Comparison of ENCODE assay signal across 15 cellular contexts in the genomic region with DNA sequence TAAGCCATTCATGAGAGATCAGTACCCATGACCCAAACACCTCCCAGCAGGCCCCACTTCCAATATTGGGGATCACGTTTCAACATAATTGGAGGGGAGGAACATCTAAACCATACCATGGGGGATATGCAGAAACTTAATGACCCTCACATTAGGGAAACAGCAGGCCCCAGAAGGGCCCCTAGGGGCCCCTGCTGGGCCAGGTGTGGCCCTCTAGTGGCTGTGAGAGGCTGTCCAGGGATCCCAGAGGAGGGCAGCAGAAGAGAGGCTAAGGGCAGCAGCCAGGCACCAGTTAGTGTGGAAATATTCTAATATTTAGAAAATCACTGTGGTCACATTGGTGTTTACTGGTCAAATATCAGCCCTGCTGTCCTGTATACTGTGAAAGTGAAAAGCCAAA. TPM values are rescaled to one million over a fixed set of nuclear protein-coding genes. Genes with fewer than 3 reads are reported as not detected.
DNase-seq lines count a peak whose midpoint lies in the region; TF ChIP-seq lines count a peak whose summit lies in the region.
"Had no signal": no experiment of that assay in that cellular context is flagged by ENCODE, and none has a peak within 500 bp of the region (broad histone marks: within the 10 kb centered on the region; RNA-seq: fewer than 3 reads in every experiment).

No MANE protein-coding gene starts in this region.

- H3K36me3 Mint-ChIP-seq in endothelial cell (ENCODE audit: low read depth, unreplicated experiment): peaks cover 5% of the 10 kb centered on the region
- H3K36me3 Mint-ChIP-seq in nephron progenitor cell (ENCODE audit: low read depth): no peaks in the 10 kb centered on the region

- H3K27me3 Mint-ChIP-seq in endothelial cell (ENCODE audit: unreplicated experiment) (no peaks in the 10 kb centered on the region), nephron progenitor cell (ENCODE audit: low read depth, poor library complexity) (peaks cover 4% of the 10 kb centered on the region)
- H3K27me3 Mint-ChIP-seq: activated CD4-positive, alpha-beta T cell treated with anti-CD3 and anti-CD28 coated beads for 36 hours had no signal

- H3K27ac Mint-ChIP-seq in endothelial cell (ENCODE audit: unreplicated experiment) (no peak overlapping the region), nephron progenitor cell (no peak overlapping the region)
- H3K27ac Mint-ChIP-seq: activated CD4-positive, alpha-beta T cell treated with anti-CD3 and anti-CD28 coated beads for 36 hours had no signal

- no peaks in the 10 kb centered on the region for H3K36me3 ChIP-seq in OCI-LY1 (ENCODE audit: insufficient read depth, low read length)

- H4K20me1 ChIP-seq in OCI-LY1 (ENCODE audit: insufficient read depth, low read length): no peaks in the 10 kb centered on the region

- H3K4me3 Mint-ChIP-seq in endothelial cell (ENCODE audit: unreplicated experiment) (no peak overlapping the region), nephron progenitor cell (no peak overlapping the region)
- H3K4me3 Mint-ChIP-seq: activated CD4-positive, alpha-beta T cell treated with anti-CD3 and anti-CD28 coated beads for 36 hours; neural crest cell had no signal

- peak; percentile 40 for TF ChIP-seq CTCF in GM12865 (IDR thresholded peaks at IDR 0.05; ENCODE audit: insufficient read depth, low read depth, low read length, missing control alignments)
- peak; percentile 41 for TF ChIP-seq CTCF in OCI-LY1 (IDR thresholded peaks at IDR 0.05; ENCODE audit: low read length)
- TF ChIP-seq CTCF in epithelial cell of esophagus (IDR thresholded peaks at IDR 0.05; ENCODE audit: insufficient read depth, low read depth, low read length, missing control alignments): peak; percentile 4
- no peak for TF ChIP-seq CTCF in endothelial cell (IDR thresholded peaks at IDR 0.05; ENCODE audit: unreplicated experiment)
- no peak for TF ChIP-seq CTCF in nephron progenitor cell (IDR thresholded peaks at IDR 0.05)

- H3K4me1 Mint-ChIP-seq in endothelial cell (ENCODE audit: unreplicated experiment): peaks cover 8% of the 10 kb centered on the region
- peaks cover 11% of the 10 kb centered on the region for H3K4me1 Mint-ChIP-seq in nephron progenitor cell

- H3K4me1 ChIP-seq in OCI-LY1 (ENCODE audit: insufficient read depth, low read length, severe bottlenecking): peaks cover 16% of the 10 kb centered on the region

- H3K9me2 ChIP-seq in OCI-LY1 (ENCODE audit: low read depth, low read length): no peaks in the 10 kb centered on the region

- in situ Hi-C loops in KBM-7 (cut with MboI; ENCODE audit: low pct_unique_long_range_greater_than_20kb, low sequenced_read_pairs): no loop called here

- no peak overlapping the region for H3K9ac ChIP-seq in OCI-LY1 (ENCODE audit: low read length)

- H3K4me2 ChIP-seq in OCI-LY1 (ENCODE audit: low read length): no peak overlapping the region

- no peaks in the 10 kb centered on the region for H3K9me3 ChIP-seq in OCI-LY1 (ENCODE audit: low read length)

- no peaks in the 10 kb centered on the region for H3K27me3 ChIP-seq in OCI-LY1 (ENCODE audit: insufficient read depth, low read length)

- DNase-seq in AML-193 (lab: John Stamatoyannopoulos, UW) (peak; percentile 6 to 12), GM12865 (ENCODE audit: low read depth) (no peak), epithelial cell of esophagus (ENCODE audit: low read depth) (no peak), endothelial cell (ENCODE audit: low spot score) (no peak), KBM-7 (no peak), GM19240 (ENCODE audit: insufficient read length, low spot score) (no peak), nephron progenitor cell (no peak)
- DNase-seq: activated CD4-positive, alpha-beta T cell treated with anti-CD3 and anti-CD28 coated beads for 36 hours; activated T-cell treated with anti-CD3 and anti-CD28 coated beads, Interleukin-2, amount 50 U/mL, for 1 hour; IMR-90; NCI-H2171 treated with DMSO at 0.1 percent for 48 hours; NK-92 treated with Interleukin-12 subunit alpha and Interleukin-12 subunit beta, amount 100 ng/mL, for 24 hours; retina had no signal

- H3K9me3 Mint-ChIP-seq in endothelial cell (ENCODE audit: unreplicated experiment) (no peaks in the 10 kb centered on the region), nephron progenitor cell (peaks cover 7% of the 10 kb centered on the region)

- peaks cover 2% of the 10 kb centered on the region for H3K79me2 ChIP-seq in OCI-LY1 (ENCODE audit: insufficient read depth, low read length)

- H3K4me3 ChIP-seq in GM12865 (ENCODE audit: low read depth, low read length) (no peak overlapping the region), OCI-LY1 (ENCODE audit: low read depth, low read length, poor library complexity, severe bottlenecking) (no peak overlapping the region), epithelial cell of esophagus (ENCODE audit: low read length) (no peak overlapping the region)

- H3K27ac ChIP-seq in OCI-LY1 (ENCODE audit: low read depth, low read length, poor library complexity, severe bottlenecking): no peak overlapping the region

- H2AFZ ChIP-seq in OCI-LY1 (ENCODE audit: low read length): no peak overlapping the region

- H3F3A ChIP-seq in OCI-LY1 (ENCODE audit: insufficient read depth, low read length): no peaks in the 10 kb centered on the region

RNA-seq across cellular contexts. Expression of a gene that starts 49.3 kb away (rescaled TPM):
- total RNA-seq in endothelial cell (ENCODE audit: unreplicated experiment): 8.1 TPM

Comparison
In these comparisons a context has a peak if more than half of its experiments do, and no peak if none do; other contexts are left out.
1. DNase-seq: peak in AML-193 (2 of 2); none in GM12865 (single experiment), epithelial cell of esophagus (single experiment), endothelial cell (single experiment), KBM-7 (single experiment), GM19240 (single experiment) and nephron progenitor cell (single experiment).
2. CTCF ChIP-seq: peak in GM12865 (single experiment), OCI-LY1 (single experiment) and epithelial cell of esophagus (single experiment); none in endothelial cell (single experiment) and nephron progenitor cell (single experiment).